Comparison of ENCODE assay signal across 8 cellular contexts in genomic region chr17:4304417-4305027, GRCh38.
A peak's percentile ranks its signal among the peaks of the same experiment; 100 is the strongest.
DNase-seq lines count a peak whose midpoint lies in the region; ATAC-seq and TF ChIP-seq lines count a peak whose summit lies in the region.

No MANE protein-coding gene starts in this region.

- in situ Hi-C loops in KBM-7 (cut with MboI; ENCODE audit: low pct_unique_long_range_greater_than_20kb, low sequenced_read_pairs) = no loop called here

- DNase-seq in DMS114 treated with DMSO at 0.1 percent for 48 hours (lab: John Stamatoyannopoulos, UW; ENCODE audit: unreplicated experiment) (peak; percentile 32), KBM-7 (peak; percentile 42), astrocyte of the hippocampus (ENCODE audit: low read depth, low spot score) (peak; percentile 62), iPS-NIHi11 (ENCODE audit: low spot score) (peak; percentile 60)
- DNase-seq in stimulated activated CD4-positive, alpha-beta T cell treated with anti-CD3 and anti-CD28 coated beads, Interleukin-1b, Interleukin-23, amount 100 ng/mL, for 48 hours = peak; percentile 31

- ATAC-seq in SK-N-SH treated with all-trans-retinoic acid at 6 μM for 48 hours (peak; percentile 91), HG03565 (IDR thresholded peaks at IDR 0.05; ENCODE audit: unreplicated experiment) (no peak), GM21526 (IDR thresholded peaks at IDR 0.05; ENCODE audit: low FRiP score, unreplicated experiment) (no peak)

TF ChIP-seq in SK-N-SH treated with all-trans-retinoic acid at 6 μM for 48 hours, 23 proteins besides CTCF, POLR2A, EP300 and RAD21:
- TF ChIP-seq ZFP30 (CRISPR knock-in tag; IDR thresholded peaks at IDR 0.05) (no peak), TOX (CRISPR knock-in tag; IDR thresholded peaks at IDR 0.05; ENCODE audit: borderline replicate concordance) (no peak), PPARA (CRISPR knock-in tag; IDR thresholded peaks at IDR 0.05; ENCODE audit: borderline replicate concordance) (no peak), ZFP3 (CRISPR knock-in tag; IDR thresholded peaks at IDR 0.05) (no peak), CREB5 (CRISPR knock-in tag; IDR thresholded peaks at IDR 0.05; ENCODE audit: low read depth) (no peak), ISL1 (CRISPR knock-in tag; IDR thresholded peaks at IDR 0.05) (no peak), CSDC2 (CRISPR knock-in tag; IDR thresholded peaks at IDR 0.05) (no peak), OSR1 (CRISPR knock-in tag; IDR thresholded peaks at IDR 0.05) (no peak), SNAI2 (CRISPR knock-in tag; IDR thresholded peaks at IDR 0.05) (no peak), ZNF565 (CRISPR knock-in tag; conservative IDR thresholded peaks at IDR 0.05; ENCODE audit: low read depth) (no peak), ZC3H10 (CRISPR knock-in tag; IDR thresholded peaks at IDR 0.05) (no peak), ESRRG (CRISPR knock-in tag; IDR thresholded peaks at IDR 0.05) (no peak), ZNF8 (CRISPR knock-in tag; IDR thresholded peaks at IDR 0.05) (no peak), TCF4 (CRISPR knock-in tag; IDR thresholded peaks at IDR 0.05; ENCODE audit: borderline replicate concordance) (no peak), CSRNP3 (CRISPR knock-in tag; IDR thresholded peaks at IDR 0.05) (no peak), ARNTL (CRISPR knock-in tag; IDR thresholded peaks at IDR 0.05; ENCODE audit: borderline replicate concordance, low read depth) (no peak), PATZ1 (CRISPR knock-in tag; IDR thresholded peaks at IDR 0.05; ENCODE audit: borderline replicate concordance) (no peak)
